ENCODE assay signal across 10 cellular contexts in genomic region chr3:27943106-27943505, GRCh38.
A peak's percentile ranks its signal among the peaks of the same experiment; 100 is the strongest.
DNase-seq lines count a peak whose midpoint lies in the region; ATAC-seq, FAIRE-seq and TF ChIP-seq lines count a peak whose summit lies in the region.
"Had no signal": no experiment of that assay in that cellular context is flagged by ENCODE, and none has a peak within 500 bp of the region (broad histone marks: within the 10 kb centered on the region; RNA-seq: fewer than 3 reads in every experiment).

No MANE protein-coding gene starts in this region.

- DNase-seq in DMS53 (lab: John Stamatoyannopoulos, UW) (peak; percentile 2), DMS53 treated with DMSO at 0.1 percent for 48 hours (lab: John Stamatoyannopoulos, UW; ENCODE audit: unreplicated experiment) (no peak), UCSD-AML1 (lab: John Stamatoyannopoulos, UW; ENCODE audit: unreplicated experiment) (peak; percentile 7), HepG2 (ENCODE audit: low spot score) (peak; percentile 16), NCI-H1694 (lab: John Stamatoyannopoulos, UW) (no peak), frontal cortex (ENCODE audit: low spot score in 2 of 2) (no peak), NCI-H1436 treated with DMSO at 0.1 percent for 48 hours (lab: John Stamatoyannopoulos, UW) (no peak)
- DNase-seq: activated T-cell treated with anti-CD3 and anti-CD28 coated beads, Interleukin-2, amount 50 U/mL, for 1 hour had no signal

- CTCF ChIA-PET in HepG2 (lab: Yijun Ruan, JAX; ENCODE audit: low intra/inter-chr PET ratio, low total read pairs) = no interaction called here

- H3K4me3 ChIP-seq in HepG2 (replicated peaks in 1 of 3; ENCODE audit: insufficient read depth in 1 of 3, low read depth in 2 of 3, low read length in 3 of 3) = no peak overlapping the region

- H3K27ac ChIP-seq in HepG2 (ENCODE audit: extremely low read length, insufficient read depth, low read length) = no peak overlapping the region

- peak; percentile 45 for TF ChIP-seq CTCF in HepG2 (CRISPR knock-in tag; IDR thresholded peaks at IDR 0.05)

- in situ Hi-C loops in HepG2 (cut with HindIII; ENCODE audit: extremely low pct_ligation_motif_present, low pct_unique_long_range_greater_than_20kb) = no loop called here

- POLR2A ChIA-PET in HepG2 (lab: Yijun Ruan, JAX) = no interaction called here

- H3K4me2 ChIP-seq in HepG2 (ENCODE audit: low read depth, low read length) = no peak overlapping the region

- H3K9me3 ChIP-seq in HepG2 (ENCODE audit: low read length) = no peaks in the 10 kb centered on the region

- ATAC-seq in HG02884 (IDR thresholded peaks at IDR 0.05; ENCODE audit: unreplicated experiment) (peak; percentile 56), HepG2 (peak; percentile 83)

- TF ChIP-seq RAD21 in HepG2 (CRISPR knock-in tag; IDR thresholded peaks at IDR 0.05) = no peak

- TF ChIP-seq POLR2A in HepG2 (IDR thresholded peaks at IDR 0.05; ENCODE audit: insufficient read depth in 1 of 2, low read depth in 2 of 2, low read length in 2 of 2) = no peak

- no peak for TF ChIP-seq EP300 in HepG2 (IDR thresholded peaks at IDR 0.05; ENCODE audit: low read depth in 2 of 2, low read length in 2 of 2)
- no peak for TF ChIP-seq EP300 in HepG2 (CRISPR knock-in tag; IDR thresholded peaks at IDR 0.05; ENCODE audit: borderline replicate concordance)

- no peaks in the 10 kb centered on the region for H3K36me3 ChIP-seq in HepG2 (replicated peaks in 1 of 2; ENCODE audit: control insufficient read depth in 1 of 2, insufficient read depth in 2 of 2, low read length in 2 of 2)

- H2AFZ ChIP-seq in HepG2 (ENCODE audit: low read length) = no peak overlapping the region

- FAIRE-seq in HepG2 (lab: Jason Lieb, UNC) = no peak
- no peak for FAIRE-seq in frontal cortex (lab: Jason Lieb, UNC)
- FAIRE-seq: A204.1 had no signal

- H3K9ac ChIP-seq in HepG2 (ENCODE audit: insufficient read depth, low read depth, low read length) = no peak overlapping the region

- intact Hi-C loops in HepG2 (cut with micrococcal nuclease; ENCODE audit: unreplicated experiment) = loop anchor here (2.0 kb wide), 1 partner anchor 384 kb away; no protein-coding TSS in a partner anchor

- H3K79me2 ChIP-seq in HepG2 (ENCODE audit: insufficient read depth, low read length) = no peaks in the 10 kb centered on the region

- H4K20me1 ChIP-seq in HepG2 (ENCODE audit: insufficient read depth, low read length) = no peaks in the 10 kb centered on the region

- no TSS peak for BruUV-seq in HepG2 (replicated peaks; lab: Mats Ljungman, UMichigan)

- 11% methylated on average over 3 of the region's 3 CpGs for WGBS in HepG2 (ENCODE audit: low lambda C conversion rate)

- 0 out of 2 replicates have a peak, but pooled peaks cover 5% of the 10 kb centered on the region for H3K4me1 ChIP-seq in HepG2 (ENCODE audit: insufficient read depth, low read length)

- no peaks in the 10 kb centered on the region; a peak in 1 of 5 replicates for H3K27me3 ChIP-seq in HepG2 (ENCODE audit: control insufficient read depth in 1 of 2, insufficient read depth in 2 of 2, low read length in 2 of 2)

TF ChIP-seq in HepG2, 621 proteins besides CTCF, POLR2A, EP300 and RAD21:
- TF ChIP-seq SMC3 (IDR thresholded peaks at IDR 0.05; ENCODE audit: low read length) = peak; percentile 31; the same call in 1 of the 2 replicates
- TF ChIP-seq ZNF382 (CRISPR knock-in tag; IDR thresholded peaks at IDR 0.05; ENCODE audit: borderline replicate concordance) = no peak
- TF ChIP-seq POGK (CRISPR knock-in tag; conservative IDR thresholded peaks at IDR 0.05) = no peak
- TF ChIP-seq STAG1 (CRISPR knock-in tag; IDR thresholded peaks at IDR 0.05) = peak; percentile 48; the same call in 1 of the 2 replicates
TF ChIP-seq in HepG2: peak in this region for 2.

Comparison
In these comparisons a context has a peak if more than half of its experiments do, and no peak if none do; other contexts are left out.
1. DNase-seq: peak in DMS53 (single experiment), UCSD-AML1 (single experiment) and HepG2 (single experiment); none in DMS53 treated with DMSO at 0.1 percent for 48 hours (single experiment), NCI-H1694 (single experiment), frontal cortex (0 of 2) and NCI-H1436 treated with DMSO at 0.1 percent for 48 hours (single experiment).